ENCODE assay signal across 25 cellular contexts in the genomic region with DNA sequence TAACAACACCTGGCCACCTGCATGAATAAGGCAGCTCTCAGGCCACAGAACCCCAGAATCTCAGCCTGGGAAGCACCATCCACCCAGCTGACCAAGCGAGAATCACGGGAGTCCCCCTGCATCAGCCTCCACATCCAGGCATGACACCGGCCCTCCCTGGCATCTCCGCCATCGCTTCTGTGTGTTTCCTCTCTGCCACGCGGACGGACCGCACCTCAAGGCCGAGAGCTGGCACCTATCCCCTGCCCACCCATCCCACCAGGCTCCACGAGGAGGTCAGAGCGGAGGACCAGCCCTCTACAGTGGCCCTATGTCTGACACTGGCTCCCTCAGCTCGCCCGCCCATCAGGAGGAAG.
"Had no signal": no experiment of that assay in that cellular context is flagged by ENCODE, and none has a peak within 500 bp of the region (broad histone marks: within the 10 kb centered on the region; RNA-seq: fewer than 3 reads in every experiment).

No MANE protein-coding gene starts in this region.

- ATAC-seq: activated CD4-positive, alpha-beta T cell treated with anti-CD3 and anti-CD28 coated beads for 36 hours; left ventricle myocardium superior; naive thymus-derived CD8-positive, alpha-beta T cell; stimulated activated naive CD8-positive, alpha-beta T cell treated with anti-CD3 and anti-CD28 coated beads, Interleukin-15, Interleukin-2, amounts not matched to agents 100 U/mL and 50 U/mL, for 24 hours had no signal

- H3K4me3 Mint-ChIP-seq: activated CD4-positive, alpha-beta T cell treated with anti-CD3 and anti-CD28 coated beads for 36 hours; activated naive CD4-positive, alpha-beta T cell treated with anti-CD3 and anti-CD28 coated beads, Interleukin-2, amount 10 ng/mL, durations not matched to agents 7 days and 5 days; activated naive CD8-positive, alpha-beta T cell treated with anti-CD3 and anti-CD28 coated beads, Interleukin-2, amount 10 ng/mL, durations not matched to agents 7 days and 5 days; activated T-cell treated with anti-CD3 and anti-CD28 coated beads, Interleukin-2, amount 50 U/mL, for 24 hours; brain; dendritic cell treated with granulocyte-macrophage colony-stimulating factor and Interleukin-4, amounts not matched to agents 40 ng/mL and 50 ng/mL, for 4 days; naive thymus-derived CD8-positive, alpha-beta T cell; neural crest cell; T-helper 2 cell treated with Interferon-gamma antibody and Interleukin-4, amounts not matched to agents 5 μg/mL and 100 μg/mL, for 36 hours had no signal

- H3K36me3 Mint-ChIP-seq: activated naive CD4-positive, alpha-beta T cell treated with anti-CD3 and anti-CD28 coated beads, Interleukin-2, amount 10 ng/mL, durations not matched to agents 7 days and 5 days; activated naive CD8-positive, alpha-beta T cell treated with anti-CD3 and anti-CD28 coated beads, Interleukin-2, amount 10 ng/mL, durations not matched to agents 7 days and 5 days; brain; naive thymus-derived CD8-positive, alpha-beta T cell had no signal

- H3K4me1 ChIP-seq: ascending aorta, testis, upper lobe of left lung had no signal

- H3K36me3 ChIP-seq: ascending aorta, upper lobe of left lung had no signal

- H3K27ac ChIP-seq: ascending aorta, testis, upper lobe of left lung had no signal

- H3K27me3 Mint-ChIP-seq: activated CD4-positive, alpha-beta T cell treated with anti-CD3 and anti-CD28 coated beads for 36 hours; activated naive CD4-positive, alpha-beta T cell treated with anti-CD3 and anti-CD28 coated beads, Interleukin-2, amount 10 ng/mL, durations not matched to agents 7 days and 5 days; activated T-cell treated with anti-CD3 and anti-CD28 coated beads, Interleukin-2, amount 50 U/mL, for 24 hours had no signal

- H3K9me3 Mint-ChIP-seq: activated naive CD4-positive, alpha-beta T cell treated with anti-CD3 and anti-CD28 coated beads, Interleukin-2, amount 10 ng/mL, durations not matched to agents 7 days and 5 days; activated naive CD8-positive, alpha-beta T cell treated with anti-CD3 and anti-CD28 coated beads, Interleukin-2, amount 10 ng/mL, durations not matched to agents 7 days and 5 days; activated T-cell treated with anti-CD3 and anti-CD28 coated beads, Interleukin-2, amount 50 U/mL, for 24 hours; dendritic cell treated with granulocyte-macrophage colony-stimulating factor and Interleukin-4, amounts not matched to agents 40 ng/mL and 50 ng/mL, for 4 days; naive thymus-derived CD8-positive, alpha-beta T cell; neural crest cell; T-helper 2 cell treated with Interferon-gamma antibody and Interleukin-4, amounts not matched to agents 5 μg/mL and 100 μg/mL, for 36 hours had no signal

- H3K27ac Mint-ChIP-seq: activated CD4-positive, alpha-beta T cell treated with anti-CD3 and anti-CD28 coated beads for 36 hours; activated naive CD4-positive, alpha-beta T cell treated with anti-CD3 and anti-CD28 coated beads, Interleukin-2, amount 10 ng/mL, durations not matched to agents 7 days and 5 days; activated naive CD8-positive, alpha-beta T cell treated with anti-CD3 and anti-CD28 coated beads, Interleukin-2, amount 10 ng/mL, durations not matched to agents 7 days and 5 days; activated T-cell treated with anti-CD3 and anti-CD28 coated beads, Interleukin-2, amount 50 U/mL, for 24 hours; dendritic cell treated with granulocyte-macrophage colony-stimulating factor and Interleukin-4, amounts not matched to agents 40 ng/mL and 50 ng/mL, for 4 days; naive thymus-derived CD8-positive, alpha-beta T cell; T-helper 2 cell treated with Interferon-gamma antibody and Interleukin-4, amounts not matched to agents 5 μg/mL and 100 μg/mL, for 36 hours had no signal

- H3K4me1 Mint-ChIP-seq: activated CD4-positive, alpha-beta T cell treated with anti-CD3 and anti-CD28 coated beads for 36 hours; activated naive CD4-positive, alpha-beta T cell treated with anti-CD3 and anti-CD28 coated beads, Interleukin-2, amount 10 ng/mL, durations not matched to agents 7 days and 5 days; activated naive CD8-positive, alpha-beta T cell treated with anti-CD3 and anti-CD28 coated beads, Interleukin-2, amount 10 ng/mL, durations not matched to agents 7 days and 5 days; naive thymus-derived CD8-positive, alpha-beta T cell had no signal

- DNase-seq: activated CD4-positive, alpha-beta T cell treated with anti-CD3 and anti-CD28 coated beads for 36 hours; activated CD4-positive, alpha-beta T cell treated with anti-CD3 and anti-CD28 coated beads, Interleukin-2, amount 50 U/mL, for 48 hours; activated CD4-positive, CD25-positive, alpha-beta regulatory T cell; activated CD8-positive, alpha-beta memory T cell treated with anti-CD3 and anti-CD28 coated beads, Interleukin-2, amount 50 U/mL, for 48 hours; activated gamma-delta T cell; activated naive CD4-positive, alpha-beta T cell treated with anti-CD3 and anti-CD28 coated beads, Interleukin-2, amount 10 ng/mL, durations not matched to agents 7 days and 5 days; activated naive CD8-positive, alpha-beta T cell treated with anti-CD3 and anti-CD28 coated beads, Interleukin-2, amount 10 ng/mL, durations not matched to agents 7 days and 5 days; activated T-cell treated with anti-CD3 and anti-CD28 coated beads, Interleukin-2, amount 50 U/mL, for 24 hours; glutamatergic neuron; left ventricle myocardium superior; mammary epithelial cell; occipital lobe; posterior cingulate gyrus; right cardiac atrium; stimulated activated CD4-positive, alpha-beta T cell treated with anti-CD3 and anti-CD28 coated beads, Interleukin-2, amount 100 ng/mL, for 48 hours; stimulated activated naive CD8-positive, alpha-beta T cell treated with anti-CD3 and anti-CD28 coated beads, Interleukin-15, Interleukin-2, amounts not matched to agents 100 U/mL and 50 U/mL, for 24 hours; T-helper 1 cell; testis had no signal

- H3K4me3 ChIP-seq: ascending aorta, testis, upper lobe of left lung had no signal

- H3K9me3 ChIP-seq: ascending aorta, testis, upper lobe of left lung had no signal

- H3K27me3 ChIP-seq: ascending aorta, testis, upper lobe of left lung had no signal
